In the genomic region with DNA sequence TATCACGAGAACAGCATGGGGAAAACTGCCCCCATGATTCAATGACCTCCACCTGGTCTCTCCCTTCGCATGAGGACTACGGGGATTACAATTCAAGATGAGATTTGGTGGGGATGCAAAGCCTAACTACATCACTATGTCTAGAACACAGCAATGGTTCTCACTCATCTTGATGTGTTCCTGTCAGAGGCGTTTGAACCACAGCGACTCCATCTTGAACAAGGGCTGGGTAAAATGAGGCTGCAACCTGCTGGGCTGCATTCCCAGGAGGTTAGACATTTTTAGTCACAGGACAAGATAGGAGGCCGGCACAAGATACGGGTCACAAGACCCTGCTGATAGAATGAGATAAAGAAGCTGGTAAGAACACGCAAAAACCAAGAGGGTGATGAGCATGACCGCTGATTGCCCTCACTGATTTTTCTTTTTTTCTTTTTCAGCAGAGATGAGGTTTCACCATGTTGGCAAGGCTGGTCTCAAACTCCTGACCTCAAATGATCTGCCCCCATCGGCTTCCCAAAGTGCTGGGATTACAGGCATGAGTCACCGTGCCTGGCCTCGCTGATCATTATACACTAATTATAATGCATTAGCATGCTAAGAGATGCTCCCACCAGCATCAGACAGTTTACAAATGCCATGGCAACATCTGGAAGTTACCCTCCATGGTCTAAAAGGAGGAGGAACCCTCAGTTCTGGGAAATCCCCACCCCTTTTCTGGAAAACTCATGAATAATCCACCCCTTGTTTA, we compare ENCODE assay signal across 1 cellular context.
TF ChIP-seq lines count a peak whose summit lies in the region.

No MANE protein-coding gene starts in this region.

TF ChIP-seq in K562, 482 proteins besides CTCF, POLR2A, EP300 and RAD21 (continued from another document and continues in another):
- no peak for TF ChIP-seq ZNF347 (CRISPR knock-in tag; IDR thresholded peaks at IDR 0.05; ENCODE audit: low read depth)
- TF ChIP-seq, protein P1, sequence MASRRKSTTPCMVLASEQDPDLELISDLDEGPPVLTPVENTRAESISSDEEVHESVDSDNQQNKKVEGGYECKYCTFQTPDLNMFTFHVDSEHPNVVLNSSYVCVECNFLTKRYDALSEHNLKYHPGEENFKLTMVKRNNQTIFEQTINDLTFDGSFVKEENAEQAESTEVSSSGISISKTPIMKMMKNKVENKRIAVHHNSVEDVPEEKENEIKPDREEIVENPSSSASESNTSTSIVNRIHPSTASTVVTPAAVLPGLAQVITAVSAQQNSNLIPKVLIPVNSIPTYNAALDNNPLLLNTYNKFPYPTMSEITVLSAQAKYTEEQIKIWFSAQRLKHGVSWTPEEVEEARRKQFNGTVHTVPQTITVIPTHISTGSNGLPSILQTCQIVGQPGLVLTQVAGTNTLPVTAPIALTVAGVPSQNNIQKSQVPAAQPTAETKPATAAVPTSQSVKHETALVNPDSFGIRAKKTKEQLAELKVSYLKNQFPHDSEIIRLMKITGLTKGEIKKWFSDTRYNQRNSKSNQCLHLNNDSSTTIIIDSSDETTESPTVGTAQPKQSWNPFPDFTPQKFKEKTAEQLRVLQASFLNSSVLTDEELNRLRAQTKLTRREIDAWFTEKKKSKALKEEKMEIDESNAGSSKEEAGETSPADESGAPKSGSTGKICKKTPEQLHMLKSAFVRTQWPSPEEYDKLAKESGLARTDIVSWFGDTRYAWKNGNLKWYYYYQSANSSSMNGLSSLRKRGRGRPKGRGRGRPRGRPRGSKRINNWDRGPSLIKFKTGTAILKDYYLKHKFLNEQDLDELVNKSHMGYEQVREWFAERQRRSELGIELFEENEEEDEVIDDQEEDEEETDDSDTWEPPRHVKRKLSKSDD (conservative IDR thresholded peaks at IDR 0.05; ENCODE audit: low read length) = no peak
- TF ChIP-seq RBBP5 (IDR thresholded peaks at IDR 0.05; ENCODE audit: borderline replicate concordance, insufficient read depth, low read length, poor library complexity, severe bottlenecking) = no peak
- no peak for TF ChIP-seq BCL6 (CRISPR knock-in tag; IDR thresholded peaks at IDR 0.05)
- TF ChIP-seq NR2C2 (CRISPR knock-in tag; IDR thresholded peaks at IDR 0.05) = no peak
- TF ChIP-seq NR2C2 (tag; IDR thresholded peaks at IDR 0.05) = 0 out of 2 replicates have a peak, but pooled peaks have one; percentile 39
- no peak for TF ChIP-seq SP2 (IDR thresholded peaks at IDR 0.05; ENCODE audit: extremely low read depth, low read depth, low read length, poor library complexity, severe bottlenecking)
- no peak for TF ChIP-seq ELF4 (CRISPR knock-in tag; IDR thresholded peaks at IDR 0.05)
- TF ChIP-seq BDP1 (IDR thresholded peaks at IDR 0.05; ENCODE audit: insufficient read depth, insufficient read length) = no peak
- no peak for TF ChIP-seq ZNF436 (CRISPR knock-in tag; IDR thresholded peaks at IDR 0.05)
- TF ChIP-seq CREBBP (IDR thresholded peaks at IDR 0.05; ENCODE audit: low read depth, low read length) = no peak
- no peak for TF ChIP-seq BRF1 (IDR thresholded peaks at IDR 0.05; ENCODE audit: borderline replicate concordance, extremely low read depth, insufficient read length)
- no peak for TF ChIP-seq DPF2 (IDR thresholded peaks at IDR 0.05)
- TF ChIP-seq NCOA4 (IDR thresholded peaks at IDR 0.05; ENCODE audit: partially characterized antibody) = no peak
- no peak for TF ChIP-seq CSDE1 (IDR thresholded peaks at IDR 0.05)
- no peak for TF ChIP-seq HDAC3 (IDR thresholded peaks at IDR 0.05; ENCODE audit: borderline replicate concordance, partially characterized antibody)
- no peak for TF ChIP-seq NR1H2 (CRISPR knock-in tag; IDR thresholded peaks at IDR 0.05)
- no peak for TF ChIP-seq ZBTB40 (IDR thresholded peaks at IDR 0.05)
- no peak for TF ChIP-seq ZBTB40 (CRISPR knock-in tag; IDR thresholded peaks at IDR 0.05)
- no peak for TF ChIP-seq SIX5 (IDR thresholded peaks at IDR 0.05; ENCODE audit: borderline replicate concordance in 1 of 2, insufficient read depth in 1 of 2, low read depth in 1 of 2, low read length in 2 of 2)
- 0 out of 2 replicates have a peak, but pooled peaks have one; percentile 53 for TF ChIP-seq BACH1 (tag; IDR thresholded peaks at IDR 0.05)
- TF ChIP-seq ZNF586 (CRISPR knock-in tag; conservative IDR thresholded peaks at IDR 0.05) = no peak
- TF ChIP-seq HNRNPL (IDR thresholded peaks at IDR 0.05; ENCODE audit: low read depth, low read length) = no peak
- no peak for TF ChIP-seq ZC3H8 (IDR thresholded peaks at IDR 0.05)
- no peak for TF ChIP-seq CEBPB (tag; IDR thresholded peaks at IDR 0.05)
- no peak for TF ChIP-seq MBD1 (CRISPR knock-in tag; IDR thresholded peaks at IDR 0.05)
- no peak for TF ChIP-seq ZFP36 (IDR thresholded peaks at IDR 0.05; ENCODE audit: low read depth, low read length, partially characterized antibody)
- TF ChIP-seq SMAD2 (IDR thresholded peaks at IDR 0.05; ENCODE audit: low read depth, low read length) = no peak
- TF ChIP-seq MTA2 (IDR thresholded peaks at IDR 0.05; ENCODE audit: low read depth) = no peak
- no peak for TF ChIP-seq NR3C1 (CRISPR knock-in tag; IDR thresholded peaks at IDR 0.05)
- TF ChIP-seq ZNF232 (CRISPR knock-in tag; IDR thresholded peaks at IDR 0.05) = no peak
- TF ChIP-seq, protein P2, sequence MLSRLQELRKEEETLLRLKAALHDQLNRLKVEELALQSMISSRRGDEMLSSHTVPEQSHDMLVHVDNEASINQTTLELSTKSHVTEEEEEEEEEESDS (CRISPR knock-in tag; IDR thresholded peaks at IDR 0.05) = no peak
- TF ChIP-seq ZNF707 (CRISPR knock-in tag; conservative IDR thresholded peaks at IDR 0.05) = no peak
- TF ChIP-seq KAT2B (IDR thresholded peaks at IDR 0.05; ENCODE audit: low read depth, low read length) = no peak
- no peak for TF ChIP-seq ZNF77 (CRISPR knock-in tag; IDR thresholded peaks at IDR 0.05)
- no peak for TF ChIP-seq CHD1 (IDR thresholded peaks at IDR 0.05; ENCODE audit: low read length)
- peak; percentile 95 for TF ChIP-seq ZNF583 (CRISPR knock-in tag; IDR thresholded peaks at IDR 0.05)
- TF ChIP-seq ZNF696 (CRISPR knock-in tag; conservative IDR thresholded peaks at IDR 0.05) = no peak
- TF ChIP-seq ZNF655 (CRISPR knock-in tag; IDR thresholded peaks at IDR 0.05) = no peak
- TF ChIP-seq RBFOX2 (IDR thresholded peaks at IDR 0.05; ENCODE audit: low read depth, low read length) = no peak
- TF ChIP-seq FOXP1 (CRISPR knock-in tag; IDR thresholded peaks at IDR 0.05) = no peak
- no peak for TF ChIP-seq HSF4 (CRISPR knock-in tag; IDR thresholded peaks at IDR 0.05; ENCODE audit: borderline replicate concordance)
- peak; percentile 77 for TF ChIP-seq PTRF (tag; IDR thresholded peaks at IDR 0.05)
- no peak for TF ChIP-seq SLC30A9 (CRISPR knock-in tag; IDR thresholded peaks at IDR 0.05)
- no peak for TF ChIP-seq CBFB (CRISPR knock-in tag; IDR thresholded peaks at IDR 0.05)
- TF ChIP-seq ZKSCAN3 (CRISPR knock-in tag; IDR thresholded peaks at IDR 0.05) = no peak
- no peak for TF ChIP-seq ZNF445 (CRISPR knock-in tag; IDR thresholded peaks at IDR 0.05; ENCODE audit: low read depth)
- TF ChIP-seq CBX1 (IDR thresholded peaks at IDR 0.05; ENCODE audit: low read depth) = no peak
- TF ChIP-seq NFRKB (IDR thresholded peaks at IDR 0.05; ENCODE audit: low read depth) = no peak
- TF ChIP-seq NR4A1 (CRISPR knock-in tag; IDR thresholded peaks at IDR 0.05) = no peak
- TF ChIP-seq NR4A1 (tag; IDR thresholded peaks at IDR 0.05) = peak; percentile 97
- no peak for TF ChIP-seq SIN3B (IDR thresholded peaks at IDR 0.05; ENCODE audit: low read depth)
- TF ChIP-seq ZNF785 (CRISPR knock-in tag; IDR thresholded peaks at IDR 0.05) = no peak
- no peak for TF ChIP-seq ZNF12 (CRISPR knock-in tag; IDR thresholded peaks at IDR 0.05)
- no peak for TF ChIP-seq MYC (IDR thresholded peaks at IDR 0.05; ENCODE audit: low read depth, low read length)
- no peak for TF ChIP-seq MYC (CRISPR knock-in tag; IDR thresholded peaks at IDR 0.05; ENCODE audit: borderline replicate concordance, low read depth)
- TF ChIP-seq ZNF212 (CRISPR knock-in tag; IDR thresholded peaks at IDR 0.05) = no peak
- TF ChIP-seq GABPA (tag; conservative IDR thresholded peaks at IDR 0.05; ENCODE audit: low read depth) = no peak
- no peak for TF ChIP-seq KLF10 (CRISPR knock-in tag; IDR thresholded peaks at IDR 0.05)
- TF ChIP-seq CBX5 (IDR thresholded peaks at IDR 0.05; ENCODE audit: borderline replicate concordance, low read depth) = no peak
- no peak for TF ChIP-seq HNRNPH1 (optimal IDR thresholded peaks at IDR 0.05; ENCODE audit: low read depth, low read length)
- no peak for TF ChIP-seq POLR3A (IDR thresholded peaks at IDR 0.05; ENCODE audit: borderline replicate concordance, extremely low read depth, insufficient read depth, insufficient read length)
- TF ChIP-seq MXI1 (IDR thresholded peaks at IDR 0.05; ENCODE audit: low read depth, low read length) = no peak
- TF ChIP-seq SREBF2 (CRISPR knock-in tag; IDR thresholded peaks at IDR 0.05) = no peak
- TF ChIP-seq ZNF184 (CRISPR knock-in tag; IDR thresholded peaks at IDR 0.05) = no peak
- no peak for TF ChIP-seq PHB (CRISPR knock-in tag; IDR thresholded peaks at IDR 0.05)
- TF ChIP-seq DACH1 (IDR thresholded peaks at IDR 0.05; ENCODE audit: partially characterized antibody) = no peak
- TF ChIP-seq ZNF3 (CRISPR knock-in tag; IDR thresholded peaks at IDR 0.05) = no peak
